ENCODE assay signal across 18 cellular contexts in genomic region chr1:226149806-226150205, GRCh38. TPM values are rescaled to one million over a fixed set of nuclear protein-coding genes. Genes with fewer than 3 reads are reported as not detected.
DNase-seq lines count a peak whose midpoint lies in the region; TF ChIP-seq lines count a peak whose summit lies in the region.
"Had no signal": no experiment of that assay in that cellular context is flagged by ENCODE, and none has a peak within 500 bp of the region (broad histone marks: within the 10 kb centered on the region; RNA-seq: fewer than 3 reads in every experiment).

No MANE protein-coding gene starts in this region.

- no peak overlapping the region for H3K4me2 ChIP-seq in trophoblast cell (ENCODE audit: low read length)

- no peaks in the 10 kb centered on the region for H3K9me3 ChIP-seq in endodermal cell (ENCODE audit: control insufficient read depth, low read length)
- H3K9me3 ChIP-seq in trophoblast cell (ENCODE audit: insufficient read depth, low read depth, low read length): no peaks in the 10 kb centered on the region
- H3K9me3 ChIP-seq: psoas muscle, upper lobe of left lung had no signal

- H2BK120ac ChIP-seq in trophoblast cell (ENCODE audit: insufficient read depth, low read length, poor library complexity): no peak overlapping the region

- H2BK5ac ChIP-seq in trophoblast cell (ENCODE audit: low read depth, low read length, poor library complexity): no peak overlapping the region

- H3K36me3 ChIP-seq in endodermal cell (ENCODE audit: control insufficient read depth, insufficient read depth, low read length) (peaks cover 87% of the 10 kb centered on the region), trophoblast cell (ENCODE audit: control insufficient read depth in 1 of 2, insufficient read depth in 2 of 2, low read length in 2 of 2) (peaks cover 19 to 32% of the 10 kb centered on the region in 2 experiments)

- H3K4me1 ChIP-seq in endodermal cell (ENCODE audit: control insufficient read depth, insufficient read depth, low read length): no peaks in the 10 kb centered on the region
- H3K4me1 ChIP-seq in trophoblast cell (ENCODE audit: control insufficient read depth in 1 of 2, insufficient read depth in 2 of 2, low read length in 2 of 2): no peaks in the 10 kb centered on the region
- H3K4me1 ChIP-seq: psoas muscle, upper lobe of left lung had no signal

- H2AK5ac ChIP-seq in trophoblast cell (ENCODE audit: low read length): no peak overlapping the region

- H3K27ac ChIP-seq in endodermal cell (ENCODE audit: low read depth, low read length) (no peak overlapping the region), trophoblast cell (ENCODE audit: low read depth, low read length) (no peak overlapping the region)
- H3K27ac ChIP-seq: psoas muscle, upper lobe of left lung had no signal

- H3K4me3 ChIP-seq in endodermal cell (ENCODE audit: low read length): no peak overlapping the region
- no peak overlapping the region for H3K4me3 ChIP-seq in trophoblast cell (ENCODE audit: low read depth, low read length)
- H3K4me3 ChIP-seq: psoas muscle, upper lobe of left lung had no signal

- H3K4me3 Mint-ChIP-seq in endodermal cell: no peak overlapping the region
- H3K4me3 Mint-ChIP-seq: activated T-cell treated with anti-CD3 and anti-CD28 coated beads, Interleukin-2, amount 50 U/mL, for 72 hours; dendritic cell treated with granulocyte-macrophage colony-stimulating factor and Interleukin-4, amounts not matched to agents 40 ng/mL and 50 ng/mL, for 4 days; T-helper 1 cell treated with Interleukin-12 subunit alpha and Interleukin-12 subunit beta and Interleukin-4 antibody, amounts not matched to agents 30 μg/mL and 1 μg/mL, for 36 hours had no signal

- H3K23ac ChIP-seq in trophoblast cell (ENCODE audit: low read length): no peak overlapping the region

- H3K79me2 ChIP-seq in trophoblast cell (ENCODE audit: control insufficient read depth, insufficient read depth, low read length, poor library complexity): no peaks in the 10 kb centered on the region

- H3K27me3 Mint-ChIP-seq in endodermal cell (ENCODE audit: insufficient read depth): no peaks in the 10 kb centered on the region
- H3K27me3 Mint-ChIP-seq: dendritic cell treated with granulocyte-macrophage colony-stimulating factor and Interleukin-4, amounts not matched to agents 40 ng/mL and 50 ng/mL, for 4 days had no signal

- H3K9me3 Mint-ChIP-seq in endodermal cell: no peaks in the 10 kb centered on the region
- H3K9me3 Mint-ChIP-seq: activated T-cell treated with anti-CD3 and anti-CD28 coated beads, Interleukin-2, amount 50 U/mL, for 72 hours; dendritic cell treated with granulocyte-macrophage colony-stimulating factor and Interleukin-4, amounts not matched to agents 40 ng/mL and 50 ng/mL, for 4 days; T-helper 1 cell treated with Interleukin-12 subunit alpha and Interleukin-12 subunit beta and Interleukin-4 antibody, amounts not matched to agents 30 μg/mL and 1 μg/mL, for 36 hours had no signal

- no peak overlapping the region for H4K12ac ChIP-seq in trophoblast cell (ENCODE audit: low read depth, low read length)

- no peak overlapping the region for H3K27ac Mint-ChIP-seq in endodermal cell
- H3K27ac Mint-ChIP-seq: activated T-cell treated with anti-CD3 and anti-CD28 coated beads, Interleukin-2, amount 50 U/mL, for 72 hours; dendritic cell treated with granulocyte-macrophage colony-stimulating factor and Interleukin-4, amounts not matched to agents 40 ng/mL and 50 ng/mL, for 4 days; T-helper 1 cell treated with Interleukin-12 subunit alpha and Interleukin-12 subunit beta and Interleukin-4 antibody, amounts not matched to agents 30 μg/mL and 1 μg/mL, for 36 hours had no signal

- H3K79me1 ChIP-seq in trophoblast cell (ENCODE audit: low read length): no peaks in the 10 kb centered on the region

- 92% methylated on average over 4 of the region's 4 CpGs; no CpG with 5 or more reads in 1 of the 2 experiments for WGBS in endodermal cell (ENCODE audit: insufficient coverage in 1 of 2, insufficient read length in 1 of 2), 2 experiments
- no CpG with 5 or more reads among the region's 4 CpGs for WGBS in trophoblast cell (ENCODE audit: extremely low coverage, insufficient coverage, insufficient read length)

- peak; percentile 36 for TF ChIP-seq CTCF in endodermal cell (conservative IDR thresholded peaks at IDR 0.05)

- DNase-seq in NCI-H2227 (lab: John Stamatoyannopoulos, UW; ENCODE audit: unreplicated experiment): peak; percentile 26
- DNase-seq in NCI-H2227 treated with DMSO at 0.1 percent for 48 hours (lab: John Stamatoyannopoulos, UW): no peak
- peak; percentile 44 for DNase-seq in NAMALWA (ENCODE audit: low spot score)
- no peak for DNase-seq in endodermal cell
- DNase-seq in trophoblast cell: peak; percentile 20 to 40
- DNase-seq in germinal center (ENCODE audit: low spot score): no peak
- DNase-seq in hypothalamus (lab: John Stamatoyannopoulos, UW): no peak
- DNase-seq in activated effector memory CD4-positive, alpha-beta T cell treated with anti-CD3 and anti-CD28 coated beads, Interleukin-2, amount 50 U/mL, for 16 hours: no peak
- DNase-seq: activated CD4-positive, alpha-beta T cell treated with anti-CD3 and anti-CD28 coated beads for 48 hours; activated T-cell treated with anti-CD3 and anti-CD28 coated beads, Interleukin-2, amount 50 U/mL, for 72 hours; DND-41; kidney; NCI-H345; psoas muscle; stimulated activated CD8-positive, alpha-beta memory T cell treated with anti-CD3 and anti-CD28 coated beads, Interleukin-4, amount 100 ng/mL, for 48 hours; upper lobe of left lung had no signal

- H3K4ac ChIP-seq in trophoblast cell (ENCODE audit: low read depth, low read length): no peak overlapping the region

- no peaks in the 10 kb centered on the region for H3K4me1 Mint-ChIP-seq in endodermal cell

- H3K18ac ChIP-seq in trophoblast cell (ENCODE audit: low read length): no peak overlapping the region

- peaks cover 76% of the 10 kb centered on the region for H3K36me3 Mint-ChIP-seq in endodermal cell (ENCODE audit: low read depth)

- H3K14ac ChIP-seq in trophoblast cell (ENCODE audit: low read length): no peak overlapping the region

- no peak overlapping the region for H2AFZ ChIP-seq in trophoblast cell (ENCODE audit: insufficient read depth, low read length, poor library complexity)

- H3K27me3 ChIP-seq in endodermal cell (ENCODE audit: control insufficient read depth, insufficient read depth, low read length, poor library complexity, severe bottlenecking): no peaks in the 10 kb centered on the region
- H3K27me3 ChIP-seq in trophoblast cell (ENCODE audit: insufficient read depth, low read length): no peaks in the 10 kb centered on the region
- H3K27me3 ChIP-seq: upper lobe of left lung had no signal

- no peak overlapping the region for H4K8ac ChIP-seq in trophoblast cell (ENCODE audit: low read depth, low read length)

- H2BK12ac ChIP-seq in trophoblast cell (ENCODE audit: low read length): no peak overlapping the region

- H3K9ac ChIP-seq in endodermal cell (ENCODE audit: extremely low read depth, low read length, poor library complexity, severe bottlenecking) (no peak overlapping the region), trophoblast cell (ENCODE audit: low read length) (no peak overlapping the region)

- no peak overlapping the region for H4K91ac ChIP-seq in trophoblast cell (ENCODE audit: low read depth, low read length)

RNA-seq across cellular contexts. Expression of gene ACBD3, which starts 36.7 kb away (rescaled TPM):
- 10 to 100 TPM; 34.8 to 48.0 TPM for total RNA-seq in endodermal cell
- 22.3 TPM for polyA plus RNA-seq in endodermal cell (2013, experiment 1 of 2)
- polyA plus RNA-seq in endodermal cell (2013, experiment 2 of 2): 24.1 TPM
- 46.7 and 46.8 TPM in 2 replicates for polyA plus RNA-seq in trophoblast cell (2013)

Comparison
In these comparisons a context has a peak if more than half of its experiments do, and no peak if none do; other contexts are left out.
1. DNase-seq: peak in NCI-H2227 (single experiment), NAMALWA (single experiment) and trophoblast cell (2 of 2); none in NCI-H2227 treated with DMSO at 0.1 percent for 48 hours (single experiment), endodermal cell (single experiment), germinal center (single experiment), hypothalamus (0 of 51) and activated effector memory CD4-positive, alpha-beta T cell treated with anti-CD3 and anti-CD28 coated beads, Interleukin-2, amount 50 U/mL, for 16 hours (single experiment).